In genomic region chr6:42292002-42292735, GRCh38 we compare ENCODE assay signal across 10 cellular contexts.
A peak's percentile ranks its signal among the peaks of the same experiment; 100 is the strongest.
DNase-seq lines count a peak whose midpoint lies in the region; ATAC-seq and TF ChIP-seq lines count a peak whose summit lies in the region.
"Had no signal": no experiment of that assay in that cellular context is flagged by ENCODE, and none has a peak within 500 bp of the region (broad histone marks: within the 10 kb centered on the region; RNA-seq: fewer than 3 reads in every experiment).

No MANE protein-coding gene starts in this region.

- no peaks in the 10 kb centered on the region for H3K79me2 ChIP-seq in SK-N-SH (ENCODE audit: insufficient read depth)
- H3K79me2 ChIP-seq in PC-3 (ENCODE audit: low read length), result peaks cover 57% of the 10 kb centered on the region

- H2AFZ ChIP-seq in SK-N-SH (ENCODE audit: low read depth), result no peak overlapping the region
- no peak overlapping the region for H2AFZ ChIP-seq in PC-3 (ENCODE audit: low read length)

- H3K27me3 ChIP-seq in SK-N-SH (ENCODE audit: insufficient read depth), result no peaks in the 10 kb centered on the region
- H3K27me3 ChIP-seq in PC-3 (ENCODE audit: low read length), result no peaks in the 10 kb centered on the region
- no peaks in the 10 kb centered on the region for H3K27me3 ChIP-seq in neutrophil
- H3K27me3 ChIP-seq in WERI-Rb-1 (ENCODE audit: insufficient read depth, low read depth, severe bottlenecking), result no peaks in the 10 kb centered on the region
- no peaks in the 10 kb centered on the region for H3K27me3 ChIP-seq in prostate gland (replicated peaks; ENCODE audit: insufficient read depth)

- CTCF ChIA-PET in SK-N-SH (lab: Yijun Ruan, JAX) (interaction anchor here (0.9 kb wide), 1 partner anchor 11 kb away, joined by 3 read pairs; no protein-coding TSS in a partner anchor), PC-3 (lab: Charles Lee) (interaction anchor here (0.7 kb wide), 1 partner anchor 255 kb away, joined by 7 read pairs; no protein-coding TSS in a partner anchor)

- ATAC-seq in SK-N-SH treated with all-trans-retinoic acid at 6 μM for 48 hours (peak; percentile 65), PC-3 (peak; percentile 45), HG02973 (IDR thresholded peaks at IDR 0.05; ENCODE audit: unreplicated experiment) (no peak)

- H3K4me1 ChIP-seq in SK-N-SH (ENCODE audit: control insufficient read depth in 1 of 2, insufficient read depth in 2 of 2, low read depth in 1 of 2, low read length in 1 of 2) (no peaks in the 10 kb centered on the region; a peak in 1 of 4 replicates), PC-3 (ENCODE audit: insufficient read depth, low read length) (peaks cover 55% of the 10 kb centered on the region), neutrophil (ENCODE audit: control insufficient read depth in 1 of 2, insufficient read depth in 1 of 2, low read depth in 1 of 2, low read length in 1 of 2) (peaks cover 15 to 23% of the 10 kb centered on the region in 2 experiments), prostate gland (replicated peaks) (no peaks in the 10 kb centered on the region)

- H3F3A ChIP-seq in SK-N-SH (replicated peaks; ENCODE audit: insufficient read depth), result no peaks in the 10 kb centered on the region
- H3F3A ChIP-seq in PC-3 (ENCODE audit: low read length, unreplicated experiment), result peaks cover 3% of the 10 kb centered on the region

- intact Hi-C loops in PC-3 (cut with micrococcal nuclease) (no loop called here), prostate gland (cut with DNase I) (no loop called here)

- TF ChIP-seq RAD21 in SK-N-SH (IDR thresholded peaks at IDR 0.05; ENCODE audit: low read length), result no peak

- H3K4me2 ChIP-seq in SK-N-SH (no peak overlapping the region), PC-3 (ENCODE audit: low read length) (peak overlapping the region; percentile 55)

- no peak overlapping the region for H3K9ac ChIP-seq in SK-N-SH
- H3K9ac ChIP-seq in PC-3 (ENCODE audit: low read length), result peak overlapping the region; percentile 75

- H3K27ac ChIP-seq in SK-N-SH (ENCODE audit: low read depth in 2 of 2, low read length in 1 of 2), result peak overlapping the region in 1 of 2 experiments; percentile 35; a peak in 1 of 4 replicates
- H3K27ac ChIP-seq in PC-3 (ENCODE audit: low read length), result peak overlapping the region; percentile 96
- H3K27ac ChIP-seq in neutrophil, result peak overlapping the region; percentile 54
- H3K27ac ChIP-seq in WERI-Rb-1, result no peak overlapping the region
- no peak overlapping the region for H3K27ac ChIP-seq in prostate gland

- H3K9me3 ChIP-seq in SK-N-SH (no peaks in the 10 kb centered on the region), PC-3 (ENCODE audit: low read length) (no peaks in the 10 kb centered on the region), neutrophil (no peaks in the 10 kb centered on the region), WERI-Rb-1 (ENCODE audit: severe bottlenecking) (peaks cover 5% of the 10 kb centered on the region), prostate gland (no peaks in the 10 kb centered on the region)

- H4K20me1 ChIP-seq in SK-N-SH (ENCODE audit: insufficient read depth) (no peaks in the 10 kb centered on the region), PC-3 (ENCODE audit: low read length) (no peaks in the 10 kb centered on the region)

- H3K4me3 ChIP-seq in SK-N-SH (ENCODE audit: low read depth in 2 of 2, low read length in 1 of 2), result no peak overlapping the region
- H3K4me3 ChIP-seq in PC-3 (ENCODE audit: low read length), result no peak overlapping the region
- no peak overlapping the region for H3K4me3 ChIP-seq in neutrophil (ENCODE audit: low read depth in 1 of 2, low read length in 1 of 2)
- H3K4me3 ChIP-seq in WERI-Rb-1 (ENCODE audit: low read depth, low read length), result no peak overlapping the region
- H3K4me3 ChIP-seq in prostate gland, result no peak overlapping the region

- H3K9me2 ChIP-seq in SK-N-SH (no peaks in the 10 kb centered on the region), PC-3 (replicated peaks; ENCODE audit: low read length) (no peaks in the 10 kb centered on the region)

- POLR2A ChIA-PET in SK-N-SH (lab: Yijun Ruan, JAX) (no interaction called here), PC-3 (lab: Charles Lee; ENCODE audit: unreplicated experiment) (no interaction called here)

- DNase-seq in SK-N-SH, result no peak
- peak; percentile 87 for DNase-seq in PC-3
- DNase-seq in dedifferentiated amniotic fluid mesenchymal stem cell (ENCODE audit: extremely low spot score), result peak; percentile 54
- no peak for DNase-seq in WERI-Rb-1
- no peak for DNase-seq in prostate gland (ENCODE audit: low spot score)
- DNase-seq: 8988T, NCI-H1694 treated with DMSO at 0.1 percent for 48 hours had no signal

- no peak for TF ChIP-seq EP300 in SK-N-SH (IDR thresholded peaks at IDR 0.05; ENCODE audit: borderline replicate concordance in 1 of 2, low read depth in 1 of 2, low read length in 1 of 2)

- TF ChIP-seq CTCF in SK-N-SH (IDR thresholded peaks at IDR 0.05), result no peak
- TF ChIP-seq CTCF in PC-3 (conservative IDR thresholded peaks at IDR 0.05; ENCODE audit: low read depth, low read length), result no peak
- TF ChIP-seq CTCF in neutrophil (IDR thresholded peaks at IDR 0.05), result no peak
- no peak for TF ChIP-seq CTCF in WERI-Rb-1 (IDR thresholded peaks at IDR 0.05; ENCODE audit: low read depth, low read length)
- TF ChIP-seq CTCF in prostate gland (IDR thresholded peaks at IDR 0.05), result no peak

- WGBS in SK-N-SH (ENCODE audit: low lambda C conversion rate), result 88% methylated on average over 9 of the region's 9 CpGs
- 83% methylated on average over 9 of the region's 9 CpGs for WGBS in prostate gland

- BruUV-seq in PC-3 (replicated peaks; lab: Mats Ljungman, UMichigan), result no TSS peak

- TF ChIP-seq POLR2A in prostate gland (IDR thresholded peaks at IDR 0.05), result no peak

- H3K36me3 ChIP-seq in SK-N-SH (replicated peaks in 1 of 2; ENCODE audit: control insufficient read depth in 1 of 2, insufficient read depth in 2 of 2, low read length in 1 of 2) (no peaks in the 10 kb centered on the region), PC-3 (ENCODE audit: low read depth, low read length) (peaks cover 8% of the 10 kb centered on the region; the same call in 1 of the 2 replicates), neutrophil (no peaks in the 10 kb centered on the region), WERI-Rb-1 (peaks cover 5% of the 10 kb centered on the region; the same call in 1 of the 2 replicates), prostate gland (no peaks in the 10 kb centered on the region)

TF ChIP-seq in SK-N-SH treated with all-trans-retinoic acid at 6 μM for 48 hours, 23 proteins besides CTCF, POLR2A, EP300 and RAD21 (continues in another document):
- no peak for TF ChIP-seq ZNF70 (CRISPR knock-in tag; IDR thresholded peaks at IDR 0.05)
- no peak for TF ChIP-seq ISL1 (CRISPR knock-in tag; IDR thresholded peaks at IDR 0.05)
- no peak for TF ChIP-seq ZFP3 (CRISPR knock-in tag; IDR thresholded peaks at IDR 0.05)
- no peak for TF ChIP-seq CSDC2 (CRISPR knock-in tag; IDR thresholded peaks at IDR 0.05)
- TF ChIP-seq GLIS3 (CRISPR knock-in tag; IDR thresholded peaks at IDR 0.05), result no peak
- TF ChIP-seq BACH2 (CRISPR knock-in tag; IDR thresholded peaks at IDR 0.05; ENCODE audit: borderline replicate concordance), result no peak
- no peak for TF ChIP-seq OSR1 (CRISPR knock-in tag; IDR thresholded peaks at IDR 0.05)
- no peak for TF ChIP-seq POU6F1 (CRISPR knock-in tag; IDR thresholded peaks at IDR 0.05; ENCODE audit: borderline replicate concordance, low read depth)

TF ChIP-seq in SK-N-SH, 30 proteins besides CTCF, POLR2A, EP300 and RAD21:
- no peak for TF ChIP-seq RXRA (IDR thresholded peaks at IDR 0.05; ENCODE audit: borderline replicate concordance, low read depth)
- no peak for TF ChIP-seq SIN3A (IDR thresholded peaks at IDR 0.05; ENCODE audit: borderline replicate concordance, low read depth, low read length)
- no peak for TF ChIP-seq SMC3 (IDR thresholded peaks at IDR 0.05; ENCODE audit: low read depth, low read length)
- TF ChIP-seq EZH2phosphoT487 (IDR thresholded peaks at IDR 0.05; ENCODE audit: borderline replicate concordance, low read depth), result no peak
- no peak for TF ChIP-seq FOXJ3 (CRISPR knock-in tag; IDR thresholded peaks at IDR 0.05)
- no peak for TF ChIP-seq TCF12 (IDR thresholded peaks at IDR 0.05)
- no peak for TF ChIP-seq NRF1 (IDR thresholded peaks at IDR 0.05; ENCODE audit: low read depth, low read length)

Comparison
In these comparisons a context has a peak if more than half of its experiments do, and no peak if none do; other contexts are left out.
1. DNase-seq: peak in PC-3 (single experiment) and dedifferentiated amniotic fluid mesenchymal stem cell (single experiment); none in SK-N-SH (single experiment), WERI-Rb-1 (single experiment) and prostate gland (single experiment).
2. H3K27ac ChIP-seq: peak in PC-3 (single experiment) and neutrophil (single experiment); none in WERI-Rb-1 (single experiment) and prostate gland (0 of 2).